In genomic region chr11:79422866-79423265, GRCh38 we compare ENCODE assay signal across 33 cellular contexts. TPM values are rescaled to one million over a fixed set of nuclear protein-coding genes. Genes with fewer than 3 reads are reported as not detected.
"Had no signal": no experiment of that assay in that cellular context is flagged by ENCODE, and none has a peak within 500 bp of the region (broad histone marks: within the 10 kb centered on the region; RNA-seq: fewer than 3 reads in every experiment).

No MANE protein-coding gene starts in this region.

- FAIRE-seq: K562 had no signal

- H3K27me3 ChIP-seq: brain microvascular endothelial cell, Peyer's patch had no signal

- H3K4me1 ChIP-seq: Peyer's patch had no signal

- DNase-seq: activated CD4-positive, alpha-beta memory T cell treated with anti-CD3 and anti-CD28 coated beads, Interleukin-2, amount 10 ng/mL, durations not matched to agents 7 days and 5 days; activated CD4-positive, alpha-beta T cell treated with anti-CD3 and anti-CD28 coated beads for 1 hour; activated CD4-positive, alpha-beta T cell treated with anti-CD3 and anti-CD28 coated beads for 48 hours; activated CD4-positive, CD25-positive, alpha-beta regulatory T cell; activated CD8-positive, alpha-beta memory T cell treated with anti-CD3 and anti-CD28 coated beads for 24 hours; activated CD8-positive, alpha-beta memory T cell treated with anti-CD3 and anti-CD28 coated beads, Interleukin-2, amount 10 ng/mL, durations not matched to agents 7 days and 5 days; activated CD8-positive, alpha-beta memory T cell treated with anti-CD3 and anti-CD28 coated beads, Interleukin-2, amount 50 U/mL, for 48 hours; activated effector memory CD4-positive, alpha-beta T cell treated with Interleukin-2 at 50 U/mL for 16 hours; activated naive CD4-positive, alpha-beta T cell treated with anti-CD3 and anti-CD28 coated beads, Interleukin-2, amount 10 ng/mL, durations not matched to agents 7 days and 5 days; activated naive CD8-positive, alpha-beta T cell treated with anti-CD3 and anti-CD28 coated beads, Interleukin-2, amount 50 U/mL, for 24 hours; activated T-cell treated with anti-CD3 and anti-CD28 coated beads, Interleukin-2, amount 50 U/mL, for 48 hours; anterior cingulate cortex; brain microvascular endothelial cell; central memory CD4-positive, alpha-beta T cell; Karpas-422; NCI-H1105; NCI-H1436; NCI-H1694; NCI-H2029; NCI-H345; NCI-H524 treated with DMSO at 0.1 percent for 48 hours; PC-3; Peyer's patch; SIG-M5; SW 1271; T-helper 1 cell; T-helper 2 cell; T-helper 9 cell; WERI-Rb-1 had no signal

- H3K9me3 ChIP-seq: Peyer's patch had no signal

- H3K4me3 ChIP-seq: K562, Peyer's patch had no signal

- ATAC-seq: activated CD8-positive, alpha-beta memory T cell treated with anti-CD3 and anti-CD28 coated beads, Interleukin-2, amount 10 ng/mL, durations not matched to agents 7 days and 5 days; activated naive CD8-positive, alpha-beta T cell treated with anti-CD3 and anti-CD28 coated beads, Interleukin-2, amount 50 U/mL, for 24 hours; K562; PC-3; Right ventricle myocardium inferior had no signal

- H3K27ac ChIP-seq: brain microvascular endothelial cell, Peyer's patch, RWPE1, WERI-Rb-1 had no signal

- H3K36me3 ChIP-seq: brain microvascular endothelial cell, Peyer's patch, WERI-Rb-1 had no signal

RNA-seq across cellular contexts. Expression of gene TENM4, which starts 18.0 kb away (rescaled TPM):
- total RNA-seq: activated CD4-positive, alpha-beta memory T cell treated with anti-CD3 and anti-CD28 coated beads, Interleukin-2, amount 10 ng/mL, durations not matched to agents 7 days and 5 days; activated CD8-positive, alpha-beta memory T cell treated with anti-CD3 and anti-CD28 coated beads, Interleukin-2, amount 10 ng/mL, durations not matched to agents 7 days and 5 days; NCI-H460 had no signal
- polyA plus RNA-seq: K562 had no signal
